Comparison of ENCODE assay signal across 25 cellular contexts in genomic region chr11:3145206-3145520, GRCh38. TPM values are rescaled to one million over a fixed set of nuclear protein-coding genes. Genes with fewer than 3 reads are reported as not detected.
A peak's percentile ranks its signal among the peaks of the same experiment; 100 is the strongest.
DNase-seq lines count a peak whose midpoint lies in the region; ATAC-seq and TF ChIP-seq lines count a peak whose summit lies in the region.
"Had no signal": no experiment of that assay in that cellular context is flagged by ENCODE, and none has a peak within 500 bp of the region (broad histone marks: within the 10 kb centered on the region; RNA-seq: fewer than 3 reads in every experiment).

No MANE protein-coding gene starts in this region.

- H3K27ac ChIP-seq in DND-41 (ENCODE audit: low read length) (no peak overlapping the region), vagina (peak overlapping the region; percentile 21), sigmoid colon (no peak overlapping the region)
- H3K27ac ChIP-seq: HL-60, PC-9, RWPE1, SK-N-MC had no signal

- no peak overlapping the region for H2AFZ ChIP-seq in DND-41 (ENCODE audit: low read depth, low read length)
- H2AFZ ChIP-seq: PC-9 had no signal

- peaks cover 68% of the 10 kb centered on the region for H3K36me3 ChIP-seq in DND-41 (ENCODE audit: insufficient read depth, low read length)
- H3K36me3 ChIP-seq in vagina = no peaks in the 10 kb centered on the region
- H3K36me3 ChIP-seq in sigmoid colon = no peaks in the 10 kb centered on the region
- H3K36me3 ChIP-seq: BE2C had no signal

- no peaks in the 10 kb centered on the region for H3K4me1 ChIP-seq in DND-41 (ENCODE audit: insufficient read depth, low read length)
- H3K4me1 ChIP-seq in vagina = peaks cover 71% of the 10 kb centered on the region
- H3K4me1 ChIP-seq in sigmoid colon = peaks cover 0 to 69% (median 44%) of the 10 kb centered on the region in 4 donors

- H3K36me3 Mint-ChIP-seq in immature natural killer cell = peaks cover 0 to 14% (median 0%) of the 10 kb centered on the region in 3 donors
- H3K36me3 Mint-ChIP-seq: CD4-positive, alpha-beta memory T cell had no signal

- peaks cover 98% of the 10 kb centered on the region for H3K79me2 ChIP-seq in DND-41 (ENCODE audit: insufficient read depth, low read length)

- intact Hi-C loops in vagina (cut with DNase I) (no loop called here), sigmoid colon (cut with DNase I) (no loop called here)

- no peak overlapping the region for H3K9ac ChIP-seq in DND-41 (ENCODE audit: low read depth, low read length)

- no peak overlapping the region for H3K4me2 ChIP-seq in DND-41 (ENCODE audit: insufficient read depth, low read length)
- H3K4me2 ChIP-seq: PC-9 had no signal

- TF ChIP-seq POLR2A in vagina (IDR thresholded peaks at IDR 0.05) (no peak), sigmoid colon (IDR thresholded peaks at IDR 0.05) (no peak)

- no peak for TF ChIP-seq CTCF in DND-41 (IDR thresholded peaks at IDR 0.05; ENCODE audit: borderline replicate concordance, extremely low read depth, low read length, poor library complexity, severe bottlenecking)
- no peak for TF ChIP-seq CTCF in vagina (IDR thresholded peaks at IDR 0.05)
- no peak for TF ChIP-seq CTCF in sigmoid colon (IDR thresholded peaks at IDR 0.05)

- H3K4me3 ChIP-seq in DND-41 (ENCODE audit: low read depth in 1 of 2, low read length in 2 of 2) (no peak overlapping the region), vagina (no peak overlapping the region), sigmoid colon (no peak overlapping the region)
- H3K4me3 ChIP-seq: PC-9, SK-N-MC had no signal

- H3K9me3 ChIP-seq in DND-41 (ENCODE audit: insufficient read depth, low read length, severe bottlenecking) = no peaks in the 10 kb centered on the region
- H3K9me3 ChIP-seq in vagina = no peaks in the 10 kb centered on the region
- H3K9me3 ChIP-seq in sigmoid colon = no peaks in the 10 kb centered on the region
- H3K9me3 ChIP-seq: BE2C, Caco-2 had no signal

- no peaks in the 10 kb centered on the region for H3K9me3 Mint-ChIP-seq in immature natural killer cell
- H3K9me3 Mint-ChIP-seq: CD4-positive, alpha-beta memory T cell; HFFc6 had no signal

- WGBS in sigmoid colon, 2 donors = 68 to 76% methylated on average over 6 of the region's 6 CpGs

- H3K27me3 ChIP-seq in DND-41 (ENCODE audit: insufficient read depth, low read length, poor library complexity) = no peaks in the 10 kb centered on the region
- no peaks in the 10 kb centered on the region for H3K27me3 ChIP-seq in vagina
- no peaks in the 10 kb centered on the region for H3K27me3 ChIP-seq in sigmoid colon
- H3K27me3 ChIP-seq: BE2C had no signal

- peaks cover 93% of the 10 kb centered on the region for H4K20me1 ChIP-seq in DND-41 (ENCODE audit: insufficient read depth, low read length)

- H3K4me3 Mint-ChIP-seq in immature natural killer cell = peak overlapping the region in 1 of 5 donors; percentile 17
- H3K4me3 Mint-ChIP-seq: CD4-positive, alpha-beta memory T cell; HFFc6 had no signal

- no peak for TF ChIP-seq EP300 in sigmoid colon (IDR thresholded peaks at IDR 0.05)

- H3K27ac Mint-ChIP-seq in immature natural killer cell = peak overlapping the region in 5 of 6 donors; percentile 17 to 73 (median 66)
- H3K27ac Mint-ChIP-seq: CD4-positive, alpha-beta memory T cell; HFFc6 had no signal

- H3K27me3 Mint-ChIP-seq in immature natural killer cell (ENCODE audit: low read depth in 3 of 3) = peaks cover 6 to 13% (median 7%) of the 10 kb centered on the region in 3 donors
- H3K27me3 Mint-ChIP-seq: CD4-positive, alpha-beta memory T cell had no signal

- peaks cover 83% of the 10 kb centered on the region in 2 donors for H3K4me1 Mint-ChIP-seq in immature natural killer cell

- DNase-seq in DND-41 = no peak
- DNase-seq in RPMI8226 = peak; percentile 26
- no peak for DNase-seq in immature natural killer cell
- DNase-seq in vagina (ENCODE audit: extremely low spot score in 2 of 2) = no peak
- DNase-seq in NCI-H2029 treated with DMSO at 0.1 percent for 48 hours (lab: John Stamatoyannopoulos, UW) = no peak
- DNase-seq in sigmoid colon = no peak
- DNase-seq: BE2C; Caco-2; CD4-positive, alpha-beta memory T cell; DMS 273 treated with DMSO at 0.1 percent for 48 hours; HFFc6; KBM-7; NCI-H1092; NCI-H1436 treated with DMSO at 0.1 percent for 48 hours; NCI-H1930; NCI-H2227 treated with DMSO at 0.1 percent for 48 hours; NCI-H510A; PC-9; SHP77 treated with DMSO at 0.1 percent for 48 hours; SW 1271 had no signal

- ATAC-seq in DND-41 (ENCODE audit: insufficient read depth, low read depth) (peak; percentile 44; the same call in 2 of the 3 replicates), GM18858 (IDR thresholded peaks at IDR 0.05; ENCODE audit: unreplicated experiment) (no peak)
- ATAC-seq: HepG2 had no signal

RNA-seq across cellular contexts. Expression of gene OSBPL5, which starts 19.9 kb away (rescaled TPM):
- polyA plus RNA-seq in immature natural killer cell (10 to 100 TPM; 32.8 to 98.9 (median 33.3) TPM), sigmoid colon (10 to 100 TPM; 16.6 to 29.8 (median 18.6) TPM)
- total RNA-seq in vagina (88.4 TPM), sigmoid colon (10 to 100 TPM; 28.1 to 69.2 (median 46.2) TPM)
- total RNA-seq: HepG2 had no signal
- polyA plus RNA-seq: HepG2 had no signal
